In genomic region chr1:121097127-121097866, GRCh38 we compare ENCODE assay signal across 8 cellular contexts.
DNase-seq lines count a peak whose midpoint lies in the region; ATAC-seq, FAIRE-seq and TF ChIP-seq lines count a peak whose summit lies in the region.
"Not testable (repeated sequence)": the region's sequence is repeated elsewhere in the genome, so short reads cannot be mapped to it uniquely, and the experiment has no call there.

No MANE protein-coding gene starts in this region.

- not testable (repeated sequence) for H3K9me3 ChIP-seq in pancreas, suprapubic skin

- not testable (repeated sequence) for H3K4me1 ChIP-seq in pancreas, suprapubic skin

- FAIRE-seq in pancreas (lab: Jason Lieb, UNC), result not testable (repeated sequence)

- not testable (repeated sequence) for H3K4me3 ChIP-seq in GM12864 (ENCODE audit: low read depth, low read length)
- H3K4me3 ChIP-seq in NB4 (ENCODE audit: low read depth, low read length), result peak overlapping the region; percentile 58
- peak overlapping the region; percentile 24 to 49 (median 38) for H3K4me3 ChIP-seq in pancreas
- H3K4me3 ChIP-seq in suprapubic skin, result peak overlapping the region; percentile 50

- H3K36me3 ChIP-seq in pancreas, suprapubic skin: not testable (repeated sequence)

- ATAC-seq in HG02623 (IDR thresholded peaks at IDR 0.05; ENCODE audit: unreplicated experiment) (peak; percentile 94), Right ventricle myocardium inferior (peak; percentile 94), pancreas (peak; percentile 92 to 97 (median 96))

- WGBS in pancreas, 2 donors, result 0% methylated on average over 41 to 54 of the region's 69 CpGs
- WGBS in suprapubic skin, result no CpG with 5 or more reads among the region's 69 CpGs

- not testable (repeated sequence) for TF ChIP-seq EP300 in suprapubic skin (IDR thresholded peaks at IDR 0.05)

- peak; percentile 41 for TF ChIP-seq CTCF in GM12864 (IDR thresholded peaks at IDR 0.05; ENCODE audit: low read depth, low read length, missing control alignments)
- TF ChIP-seq CTCF in NB4 (IDR thresholded peaks at IDR 0.05; ENCODE audit: low read depth, low read length), result peak; percentile 28
- peak; percentile 28 to 56 (median 46) for TF ChIP-seq CTCF in pancreas (IDR thresholded peaks at IDR 0.05)
- TF ChIP-seq CTCF in suprapubic skin (IDR thresholded peaks at IDR 0.05), result peak; percentile 54 to 76

- H3K27me3 ChIP-seq in pancreas, suprapubic skin: not testable (repeated sequence)

- H3K27ac ChIP-seq in pancreas, result peak overlapping the region; percentile 42 to 86 (median 70)
- not testable (repeated sequence) for H3K27ac ChIP-seq in suprapubic skin

- DNase-seq in GM12864 (ENCODE audit: low read depth) (peak; percentile 4), NB4 (ENCODE audit: low read depth) (peak; percentile 89), SW 1271 (lab: John Stamatoyannopoulos, UW) (peak; percentile 2 to 15), Right ventricle myocardium inferior (ENCODE audit: missing footprints) (peak; percentile 94), pancreas (peak; percentile 74 to 95 (median 89)), suprapubic skin (ENCODE audit: low spot score in 2 of 2) (peak; percentile 78 to 80)
- peak; percentile 85 for DNase-seq in activated naive CD4-positive, alpha-beta T cell treated with anti-CD3 and anti-CD28 coated beads, Interleukin-2, amount 50 U/mL, for 16 hours

- not testable (repeated sequence) for TF ChIP-seq POLR2A in NB4 (IDR thresholded peaks at IDR 0.05; ENCODE audit: extremely low read depth, insufficient read length); suprapubic skin (IDR thresholded peaks at IDR 0.05)

- intact Hi-C loops in Right ventricle myocardium inferior (cut with DNase I); pancreas (cut with DNase I): not testable (repeated sequence)

Comparison
In these comparisons a context has a peak if more than half of its experiments do, and no peak if none do; other contexts are left out.
1. DNase-seq: peak in every context shown above with its lines; median percentile 94 in Right ventricle myocardium inferior; 89 in NB4; 89 in pancreas; 85 in activated naive CD4-positive, alpha-beta T cell treated with anti-CD3 and anti-CD28 coated beads, Interleukin-2, amount 50 U/mL, for 16 hours; 79 in suprapubic skin; 8 in SW 1271; 4 in GM12864.